Comparison of ENCODE assay signal across 24 cellular contexts in the genomic region with DNA sequence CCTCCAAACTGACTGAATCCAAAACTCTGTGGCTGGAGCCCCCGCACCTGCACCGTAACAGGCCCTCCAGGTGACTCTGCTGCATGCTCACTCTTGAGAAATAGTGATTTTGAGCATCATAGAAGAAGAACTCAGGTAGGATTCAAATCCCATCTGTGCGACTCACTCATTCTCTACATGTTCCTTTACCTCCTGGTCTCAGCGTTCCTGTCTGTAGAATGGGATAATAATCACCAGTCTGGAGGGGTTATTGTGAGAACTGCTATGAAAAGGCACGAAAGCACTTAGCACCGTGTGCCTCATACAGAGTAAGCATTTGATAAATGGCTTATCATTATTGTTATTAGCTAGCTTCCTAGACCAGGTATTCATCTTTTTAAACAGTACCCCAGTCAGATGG. TPM values are rescaled to one million over a fixed set of nuclear protein-coding genes. Genes with fewer than 3 reads are reported as not detected.
DNase-seq lines count a peak whose midpoint lies in the region; ATAC-seq and TF ChIP-seq lines count a peak whose summit lies in the region.
"Had no signal": no experiment of that assay in that cellular context is flagged by ENCODE, and none has a peak within 500 bp of the region (broad histone marks: within the 10 kb centered on the region; RNA-seq: fewer than 3 reads in every experiment).

No MANE protein-coding gene starts in this region.

- H3K4me1 Mint-ChIP-seq in WTC11, result peaks cover 16% of the 10 kb centered on the region

- no peaks in the 10 kb centered on the region for H3K36me3 Mint-ChIP-seq in WTC11

- ATAC-seq in WTC11 (no peak), right lobe of liver (no peak), GM19351 (IDR thresholded peaks at IDR 0.05; ENCODE audit: unreplicated experiment) (no peak)
- ATAC-seq: T-cell had no signal

- CTCF ChIA-PET in HEK293 (lab: Yijun Ruan, JAX) (interaction anchor here (0.6 to 1.6 kb wide), 5 partner anchors 9 to 1188 kb away, joined by 3 to 7 read pairs (median 3); no protein-coding TSS in a partner anchor), WTC11 (lab: Charles Lee) (no interaction called here)

- no peak for DNase-seq in WTC11 (ENCODE audit: low spot score)
- no peak for DNase-seq in right lobe of liver
- DNase-seq in glomerular visceral epithelial cell (ENCODE audit: extremely low spot score), result no peak
- no peak for DNase-seq in DMS53 treated with DMSO at 0.1 percent for 48 hours (lab: John Stamatoyannopoulos, UW; ENCODE audit: unreplicated experiment)
- no peak for DNase-seq in NCI-H1436 treated with DMSO at 0.1 percent for 48 hours (lab: John Stamatoyannopoulos, UW)
- DNase-seq: BE2C; Calu3; DND-41; H9; Kasumi-1; MV-4-11; NCI-H1105; NCI-H146; NCI-H1930; NCI-H2107; NCI-H524 treated with DMSO at 0.1 percent for 48 hours; NCI-H82; NK-92 treated with Interleukin-12 subunit alpha and Interleukin-12 subunit beta, amount 100 ng/mL, for 24 hours; RPMI8226; SHP77; T-cell had no signal

- TF ChIP-seq CTCF in HEK293 (tag by site-specific recombination; IDR thresholded peaks at IDR 0.05) (no peak), WTC11 (IDR thresholded peaks at IDR 0.05) (no peak), right lobe of liver (IDR thresholded peaks at IDR 0.05) (no peak)

- WGBS in right lobe of liver (ENCODE audit: insufficient coverage, low coverage, low lambda C conversion rate, missing lambda C conversion rate), result 91% methylated on average over 6 of the region's 6 CpGs

- POLR2A ChIA-PET in HEK293 (lab: Yijun Ruan, JAX), result no interaction called here
- POLR2A ChIA-PET in WTC11 (lab: Charles Lee), result no interaction called here

- no peaks in the 10 kb centered on the region for H3K9me3 Mint-ChIP-seq in WTC11
- H3K9me3 Mint-ChIP-seq: CD14-positive monocyte, H9, T-cell had no signal

- H3K4me3 ChIP-seq in HEK293 (ENCODE audit: low read depth, low read length), result no peak overlapping the region
- no peak overlapping the region for H3K4me3 ChIP-seq in right lobe of liver

- no peaks in the 10 kb centered on the region for H3K27me3 Mint-ChIP-seq in WTC11 (ENCODE audit: low read depth)
- H3K27me3 Mint-ChIP-seq: T-cell had no signal

- H3K27ac Mint-ChIP-seq in WTC11, result peak overlapping the region; percentile 60
- H3K27ac Mint-ChIP-seq: T-cell had no signal

- H3K36me3 ChIP-seq in HEK293 (ENCODE audit: control insufficient read depth in 2 of 2, insufficient read depth in 1 of 2, low read length in 2 of 2), result peaks cover 0 to 5% of the 10 kb centered on the region in 2 experiments; a peak in 2 of 3 replicates
- peaks cover 0 to 3% (median 0%) of the 10 kb centered on the region in 4 donors for H3K36me3 ChIP-seq in right lobe of liver

- H3K4me3 Mint-ChIP-seq in WTC11, result no peak overlapping the region
- H3K4me3 Mint-ChIP-seq: CD14-positive monocyte, H9, T-cell had no signal

- intact Hi-C loops in right lobe of liver (cut with DNase I), result no loop called here

- H3K27ac ChIP-seq in HEK293 (ENCODE audit: extremely low read depth, low read depth, low read length), result no peak overlapping the region
- H3K27ac ChIP-seq in right lobe of liver, result peak overlapping the region in 2 of 3 donors; percentile 88 to 97

- no peak for TF ChIP-seq POLR2A in right lobe of liver (IDR thresholded peaks at IDR 0.05)

- H3K4me1 ChIP-seq in HEK293 (ENCODE audit: control insufficient read depth, insufficient read depth, low read length), result peaks cover 7% of the 10 kb centered on the region
- H3K4me1 ChIP-seq in right lobe of liver, result peaks cover 0 to 59% (median 19%) of the 10 kb centered on the region in 4 donors

- H3K9me3 ChIP-seq in HEK293 (ENCODE audit: control insufficient read depth, insufficient read depth, low read depth, low read length) (no peaks in the 10 kb centered on the region), right lobe of liver (no peaks in the 10 kb centered on the region)
- H3K9me3 ChIP-seq: BE2C had no signal

- H3K27me3 ChIP-seq in right lobe of liver, result no peaks in the 10 kb centered on the region
- H3K27me3 ChIP-seq: BE2C had no signal

TF ChIP-seq in HEK293, 187 proteins besides CTCF, POLR2A, EP300 and RAD21:
- TF ChIP-seq ZNF521 (tag by site-specific recombination; IDR thresholded peaks at IDR 0.05) (no peak), ZNF362 (tag by site-specific recombination; IDR thresholded peaks at IDR 0.05) (0 out of 2 replicates have a peak, but pooled peaks have one; percentile 50)

TF ChIP-seq in WTC11, 78 proteins besides CTCF, POLR2A, EP300 and RAD21:
- TF ChIP-seq USF2 (CRISPR knock-in tag; IDR thresholded peaks at IDR 0.05) (no peak), NFATC4 (CRISPR knock-in tag; IDR thresholded peaks at IDR 0.05) (no peak), ZNF121 (CRISPR knock-in tag; IDR thresholded peaks at IDR 0.05) (no peak), E2F5 (CRISPR knock-in tag; IDR thresholded peaks at IDR 0.05) (no peak), MAX (CRISPR knock-in tag; IDR thresholded peaks at IDR 0.05) (no peak), TCF7 (CRISPR knock-in tag; IDR thresholded peaks at IDR 0.05; ENCODE audit: low read depth) (no peak), ZNF423 (CRISPR knock-in tag; IDR thresholded peaks at IDR 0.05) (no peak), CREB1 (CRISPR knock-in tag; IDR thresholded peaks at IDR 0.05) (no peak), RELA (CRISPR knock-in tag; IDR thresholded peaks at IDR 0.05; ENCODE audit: borderline replicate concordance) (no peak), SMAD4 (CRISPR knock-in tag; IDR thresholded peaks at IDR 0.05) (no peak), ZNF416 (CRISPR knock-in tag; IDR thresholded peaks at IDR 0.05) (no peak)
- TF ChIP-seq, protein P1, sequence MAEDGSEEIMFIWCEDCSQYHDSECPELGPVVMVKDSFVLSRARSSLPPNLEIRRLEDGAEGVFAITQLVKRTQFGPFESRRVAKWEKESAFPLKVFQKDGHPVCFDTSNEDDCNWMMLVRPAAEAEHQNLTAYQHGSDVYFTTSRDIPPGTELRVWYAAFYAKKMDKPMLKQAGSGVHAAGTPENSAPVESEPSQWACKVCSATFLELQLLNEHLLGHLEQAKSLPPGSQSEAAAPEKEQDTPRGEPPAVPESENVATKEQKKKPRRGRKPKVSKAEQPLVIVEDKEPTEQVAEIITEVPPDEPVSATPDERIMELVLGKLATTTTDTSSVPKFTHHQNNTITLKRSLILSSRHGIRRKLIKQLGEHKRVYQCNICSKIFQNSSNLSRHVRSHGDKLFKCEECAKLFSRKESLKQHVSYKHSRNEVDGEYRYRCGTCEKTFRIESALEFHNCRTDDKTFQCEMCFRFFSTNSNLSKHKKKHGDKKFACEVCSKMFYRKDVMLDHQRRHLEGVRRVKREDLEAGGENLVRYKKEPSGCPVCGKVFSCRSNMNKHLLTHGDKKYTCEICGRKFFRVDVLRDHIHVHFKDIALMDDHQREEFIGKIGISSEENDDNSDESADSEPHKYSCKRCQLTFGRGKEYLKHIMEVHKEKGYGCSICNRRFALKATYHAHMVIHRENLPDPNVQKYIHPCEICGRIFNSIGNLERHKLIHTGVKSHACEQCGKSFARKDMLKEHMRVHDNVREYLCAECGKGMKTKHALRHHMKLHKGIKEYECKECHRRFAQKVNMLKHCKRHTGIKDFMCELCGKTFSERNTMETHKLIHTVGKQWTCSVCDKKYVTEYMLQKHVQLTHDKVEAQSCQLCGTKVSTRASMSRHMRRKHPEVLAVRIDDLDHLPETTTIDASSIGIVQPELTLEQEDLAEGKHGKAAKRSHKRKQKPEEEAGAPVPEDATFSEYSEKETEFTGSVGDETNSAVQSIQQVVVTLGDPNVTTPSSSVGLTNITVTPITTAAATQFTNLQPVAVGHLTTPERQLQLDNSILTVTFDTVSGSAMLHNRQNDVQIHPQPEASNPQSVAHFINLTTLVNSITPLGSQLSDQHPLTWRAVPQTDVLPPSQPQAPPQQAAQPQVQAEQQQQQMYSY (CRISPR knock-in tag; IDR thresholded peaks at IDR 0.05), result no peak
- TF ChIP-seq, protein P2, sequence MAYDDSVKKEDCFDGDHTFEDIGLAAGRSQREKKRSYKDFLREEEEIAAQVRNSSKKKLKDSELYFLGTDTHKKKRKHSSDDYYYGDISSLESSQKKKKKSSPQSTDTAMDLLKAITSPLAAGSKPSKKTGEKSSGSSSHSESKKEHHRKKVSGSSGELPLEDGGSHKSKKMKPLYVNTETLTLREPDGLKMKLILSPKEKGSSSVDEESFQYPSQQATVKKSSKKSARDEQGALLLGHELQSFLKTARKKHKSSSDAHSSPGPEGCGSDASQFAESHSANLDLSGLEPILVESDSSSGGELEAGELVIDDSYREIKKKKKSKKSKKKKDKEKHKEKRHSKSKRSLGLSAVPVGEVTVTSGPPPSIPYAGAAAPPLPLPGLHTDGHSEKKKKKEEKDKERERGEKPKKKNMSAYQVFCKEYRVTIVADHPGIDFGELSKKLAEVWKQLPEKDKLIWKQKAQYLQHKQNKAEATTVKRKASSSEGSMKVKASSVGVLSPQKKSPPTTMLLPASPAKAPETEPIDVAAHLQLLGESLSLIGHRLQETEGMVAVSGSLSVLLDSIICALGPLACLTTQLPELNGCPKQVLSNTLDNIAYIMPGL (CRISPR knock-in tag; IDR thresholded peaks at IDR 0.05), result no peak
- TF ChIP-seq, protein P3, sequence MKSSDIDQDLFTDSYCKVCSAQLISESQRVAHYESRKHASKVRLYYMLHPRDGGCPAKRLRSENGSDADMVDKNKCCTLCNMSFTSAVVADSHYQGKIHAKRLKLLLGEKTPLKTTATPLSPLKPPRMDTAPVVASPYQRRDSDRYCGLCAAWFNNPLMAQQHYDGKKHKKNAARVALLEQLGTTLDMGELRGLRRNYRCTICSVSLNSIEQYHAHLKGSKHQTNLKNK (CRISPR knock-in tag; IDR thresholded peaks at IDR 0.05), result no peak
TF ChIP-seq in WTC11: peak in this region for 0.

RNA-seq across cellular contexts. Expression of gene NPAS1, which starts 36.5 kb away (rescaled TPM):
- total RNA-seq in WTC11 (2021) (6.8 to 11.1 TPM (median 10.3 TPM) in 3 replicates), right lobe of liver (1 to 10 TPM in 2 of 6 experiments, not detected in 4; 1.3 to 1.7 TPM)
